ENCODE assay signal across 17 cellular contexts in the genomic region with DNA sequence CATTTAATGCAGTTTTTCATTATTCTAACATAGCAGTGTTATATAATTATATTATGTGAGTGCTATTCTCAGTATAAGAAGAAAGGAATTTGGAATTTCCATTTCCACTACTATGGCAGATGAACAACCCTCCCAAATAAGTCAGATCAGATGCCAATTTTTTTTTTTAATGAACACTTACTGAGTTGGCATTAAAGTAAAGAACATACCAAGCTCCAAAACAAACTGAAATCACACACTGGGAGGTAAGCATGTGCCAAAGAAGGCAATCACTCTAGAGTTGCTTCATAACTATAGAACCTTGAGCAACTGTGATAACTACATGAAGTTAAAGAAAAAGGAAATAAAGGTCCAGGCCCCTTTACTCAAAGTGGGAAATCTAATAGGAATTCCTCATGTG.
"Had no signal": no experiment of that assay in that cellular context is flagged by ENCODE, and none has a peak within 500 bp of the region (broad histone marks: within the 10 kb centered on the region; RNA-seq: fewer than 3 reads in every experiment).

No MANE protein-coding gene starts in this region.

- DNase-seq: activated CD4-positive, alpha-beta T cell treated with anti-CD3 and anti-CD28 coated beads, Interleukin-2, amount 50 U/mL, for 4 hours; activated CD4-positive, CD25-positive, alpha-beta regulatory T cell treated with anti-CD3 and anti-CD28 coated beads, Interleukin-2, amount 50 U/mL, for 72 hours; activated naive CD4-positive, alpha-beta T cell treated with anti-CD3 and anti-CD28 coated beads, Interleukin-2, amount 10 ng/mL, durations not matched to agents 7 days and 5 days; caudate nucleus; colonic mucosa; head of caudate nucleus; posterior cingulate gyrus; stimulated activated CD4-positive, alpha-beta T cell treated with anti-CD3 and anti-CD28 coated beads, Interleukin-4, amount 100 ng/mL, for 4 hours; stimulated activated naive CD8-positive, alpha-beta T cell treated with anti-CD3 and anti-CD28 coated beads, Interleukin-15, Interleukin-2, amounts not matched to agents 100 U/mL and 50 U/mL, for 24 hours; T-helper 1 cell; T1000; transverse colon had no signal

- H3K4me1 Mint-ChIP-seq: activated naive CD4-positive, alpha-beta T cell treated with anti-CD3 and anti-CD28 coated beads, Interleukin-2, amount 10 ng/mL, durations not matched to agents 7 days and 5 days; activated T-helper 17 cell treated with anti-CD3 and anti-CD28 coated beads, Interleukin-2, amount 50 U/mL, for 72 hours had no signal

- H3K4me3 ChIP-seq: colonic mucosa, esophagus muscularis mucosa, skin epidermis, transverse colon had no signal

- ATAC-seq: activated T-helper 17 cell treated with anti-CD3 and anti-CD28 coated beads, Interleukin-2, amount 50 U/mL, for 72 hours; natural killer cell treated with Interleukin-12 subunit alpha and Interleukin-12 subunit beta and Interleukin-15 and Interleukin-18, amount 100 ng/mL, for 72 hours; stimulated activated naive CD8-positive, alpha-beta T cell treated with anti-CD3 and anti-CD28 coated beads, Interleukin-15, Interleukin-2, amounts not matched to agents 100 U/mL and 50 U/mL, for 24 hours had no signal

- H3K27me3 ChIP-seq: colonic mucosa, esophagus muscularis mucosa, transverse colon had no signal

- H3K9me3 Mint-ChIP-seq: activated naive CD4-positive, alpha-beta T cell treated with anti-CD3 and anti-CD28 coated beads, Interleukin-2, amount 10 ng/mL, durations not matched to agents 7 days and 5 days; activated T-helper 17 cell treated with anti-CD3 and anti-CD28 coated beads, Interleukin-2, amount 50 U/mL, for 72 hours; natural killer cell treated with Interleukin-12 subunit alpha and Interleukin-12 subunit beta and Interleukin-15 and Interleukin-18, amount 100 ng/mL, for 72 hours had no signal

- H3K9me3 ChIP-seq: colonic mucosa, esophagus muscularis mucosa, transverse colon had no signal

- H3K4me3 Mint-ChIP-seq: activated naive CD4-positive, alpha-beta T cell treated with anti-CD3 and anti-CD28 coated beads, Interleukin-2, amount 10 ng/mL, durations not matched to agents 7 days and 5 days; activated T-helper 17 cell treated with anti-CD3 and anti-CD28 coated beads, Interleukin-2, amount 50 U/mL, for 72 hours; natural killer cell treated with Interleukin-12 subunit alpha and Interleukin-12 subunit beta and Interleukin-15 and Interleukin-18, amount 100 ng/mL, for 72 hours had no signal

- H3K27ac Mint-ChIP-seq: activated naive CD4-positive, alpha-beta T cell treated with anti-CD3 and anti-CD28 coated beads, Interleukin-2, amount 10 ng/mL, durations not matched to agents 7 days and 5 days; activated T-helper 17 cell treated with anti-CD3 and anti-CD28 coated beads, Interleukin-2, amount 50 U/mL, for 72 hours; natural killer cell treated with Interleukin-12 subunit alpha and Interleukin-12 subunit beta and Interleukin-15 and Interleukin-18, amount 100 ng/mL, for 72 hours had no signal

- H3K27ac ChIP-seq: colonic mucosa, esophagus muscularis mucosa, skin epidermis, transverse colon had no signal

- H3K4me1 ChIP-seq: colonic mucosa had no signal

- H3K36me3 ChIP-seq: colonic mucosa, esophagus muscularis mucosa, transverse colon had no signal

- H3K36me3 Mint-ChIP-seq: activated naive CD4-positive, alpha-beta T cell treated with anti-CD3 and anti-CD28 coated beads, Interleukin-2, amount 10 ng/mL, durations not matched to agents 7 days and 5 days; natural killer cell treated with Interleukin-12 subunit alpha and Interleukin-12 subunit beta and Interleukin-15 and Interleukin-18, amount 100 ng/mL, for 72 hours had no signal

- FAIRE-seq: frontal cortex had no signal
